In genomic region chr15:99755692-99756409, GRCh38 we compare ENCODE assay signal across 7 cellular contexts. TPM values are rescaled to one million over a fixed set of nuclear protein-coding genes. Genes with fewer than 3 reads are reported as not detected.
DNase-seq lines count a peak whose midpoint lies in the region; ATAC-seq and TF ChIP-seq lines count a peak whose summit lies in the region.

No MANE protein-coding gene starts in this region.

- H3K27me3 Mint-ChIP-seq in activated T-helper 1 cell treated with anti-CD3 and anti-CD28 coated beads, Interleukin-12 subunit alpha, Interleukin-12 subunit beta, Interleukin-2, Interleukin-4 antibody, amounts not matched to agents 30 ng/mL and 10 ng/mL and 1 ng/mL, durations not matched to agents 14 hours and 24 hours and 36 hours (ENCODE audit: insufficient read depth), result peaks cover 14% of the 10 kb centered on the region

- H3K27ac ChIP-seq in parathyroid adenoma, result no peak overlapping the region

- H3K36me3 ChIP-seq in parathyroid adenoma (ENCODE audit: control insufficient read depth, insufficient read depth, low read length), result no peaks in the 10 kb centered on the region

- intact Hi-C loops in activated T-helper 1 cell treated with anti-CD3 and anti-CD28 coated beads, Interleukin-12 subunit alpha, Interleukin-12 subunit beta, Interleukin-2, Interleukin-4 antibody, amounts not matched to agents 30 ng/mL and 10 ng/mL and 1 ng/mL, durations not matched to agents 14 hours and 24 hours and 36 hours (cut with micrococcal nuclease), result loop anchor here (1.0 to 10.0 kb wide), 5 partner anchors 52 to 651 kb away; partner anchors contain the start of gene SYNM

- no peak overlapping the region for H3K27ac Mint-ChIP-seq in activated T-helper 1 cell treated with anti-CD3 and anti-CD28 coated beads, Interleukin-12 subunit alpha, Interleukin-12 subunit beta, Interleukin-2, Interleukin-4 antibody, amounts not matched to agents 30 ng/mL and 10 ng/mL and 1 ng/mL, durations not matched to agents 14 hours and 24 hours and 36 hours

- H3K4me1 ChIP-seq in parathyroid adenoma, result no peaks in the 10 kb centered on the region

- no peak overlapping the region for H3K4me3 ChIP-seq in parathyroid adenoma (ENCODE audit: low read depth, low read length)

- H3K9me3 Mint-ChIP-seq in activated T-helper 1 cell treated with anti-CD3 and anti-CD28 coated beads, Interleukin-12 subunit alpha, Interleukin-12 subunit beta, Interleukin-2, Interleukin-4 antibody, amounts not matched to agents 30 ng/mL and 10 ng/mL and 1 ng/mL, durations not matched to agents 14 hours and 24 hours and 36 hours, result no peaks in the 10 kb centered on the region

- H3K4me1 Mint-ChIP-seq in activated T-helper 1 cell treated with anti-CD3 and anti-CD28 coated beads, Interleukin-12 subunit alpha, Interleukin-12 subunit beta, Interleukin-2, Interleukin-4 antibody, amounts not matched to agents 30 ng/mL and 10 ng/mL and 1 ng/mL, durations not matched to agents 14 hours and 24 hours and 36 hours (ENCODE audit: low read depth), result peaks cover 8% of the 10 kb centered on the region

- no peak overlapping the region for H3K4me2 ChIP-seq in parathyroid adenoma (ENCODE audit: low read length)

- no peaks in the 10 kb centered on the region for H3K36me3 Mint-ChIP-seq in activated T-helper 1 cell treated with anti-CD3 and anti-CD28 coated beads, Interleukin-12 subunit alpha, Interleukin-12 subunit beta, Interleukin-2, Interleukin-4 antibody, amounts not matched to agents 30 ng/mL and 10 ng/mL and 1 ng/mL, durations not matched to agents 14 hours and 24 hours and 36 hours (ENCODE audit: low read depth)

- no peaks in the 10 kb centered on the region for H3K9me3 ChIP-seq in parathyroid adenoma (ENCODE audit: control insufficient read depth, low read length)

- H3K4me3 Mint-ChIP-seq in activated T-helper 1 cell treated with anti-CD3 and anti-CD28 coated beads, Interleukin-12 subunit alpha, Interleukin-12 subunit beta, Interleukin-2, Interleukin-4 antibody, amounts not matched to agents 30 ng/mL and 10 ng/mL and 1 ng/mL, durations not matched to agents 14 hours and 24 hours and 36 hours, result no peak overlapping the region

- no peak overlapping the region for H3K9ac ChIP-seq in parathyroid adenoma

- no peak overlapping the region for H2AFZ ChIP-seq in parathyroid adenoma

- peak; percentile 78 for TF ChIP-seq CTCF in GM10266 (IDR thresholded peaks at IDR 0.05; ENCODE audit: control insufficient read depth, insufficient read depth, low read depth, missing control alignments)
- peak; percentile 73 for TF ChIP-seq CTCF in parathyroid adenoma (IDR thresholded peaks at IDR 0.05)

- H3K27me3 ChIP-seq in parathyroid adenoma (ENCODE audit: control insufficient read depth, insufficient read depth, low read length), result no peaks in the 10 kb centered on the region

- peak; percentile 70 for DNase-seq in GM10266 (ENCODE audit: extremely low spot score)
- peak; percentile 64 for DNase-seq in HT1080 (ENCODE audit: low read depth)
- peak; percentile 28 for DNase-seq in NOMO-1 treated with dmso at 0.1 percent for 144 hours (lab: John Stamatoyannopoulos, UW; ENCODE audit: unreplicated experiment)
- DNase-seq in activated T-helper 1 cell treated with anti-CD3 and anti-CD28 coated beads, Interleukin-12 subunit alpha, Interleukin-12 subunit beta, Interleukin-2, Interleukin-4 antibody, amounts not matched to agents 30 ng/mL and 10 ng/mL and 1 ng/mL, durations not matched to agents 14 hours and 24 hours and 36 hours (ENCODE audit: low spot score), result peak; percentile 31
- DNase-seq in glomerular endothelial cell (ENCODE audit: extremely low read depth, low read depth, low spot score), result peak; percentile 29

- peak; percentile 92 for ATAC-seq in GM21576 (IDR thresholded peaks at IDR 0.05; ENCODE audit: unreplicated experiment)

- no peaks in the 10 kb centered on the region for H3K79me2 ChIP-seq in parathyroid adenoma

RNA-seq across cellular contexts. Expression of gene LYSMD4, which starts 22.6 kb away (rescaled TPM):
- 4.1 and 6.6 TPM in 2 replicates for total RNA-seq in HT1080 (2014; rRNA removed; shearing (Covaris generic))
- polyA plus RNA-seq in HT1080 (2015; cell fraction: cytosol; rRNA removed), result 4.2 and 4.4 TPM in 2 replicates
- polyA plus RNA-seq in HT1080 (2015; cell fraction: nucleus; rRNA removed), result 4.8 and 7.2 TPM in 2 replicates
- 10.1 and 10.3 TPM in 2 replicates for total RNA-seq in activated T-helper 1 cell treated with anti-CD3 and anti-CD28 coated beads, Interleukin-12 subunit alpha, Interleukin-12 subunit beta, Interleukin-2, Interleukin-4 antibody, amounts not matched to agents 30 ng/mL and 10 ng/mL and 1 ng/mL, durations not matched to agents 14 hours and 24 hours and 36 hours
- 6.8 and 8.3 TPM in 2 replicates for total RNA-seq in glomerular endothelial cell
